ENCODE assay signal across 1 cellular context in the genomic region with DNA sequence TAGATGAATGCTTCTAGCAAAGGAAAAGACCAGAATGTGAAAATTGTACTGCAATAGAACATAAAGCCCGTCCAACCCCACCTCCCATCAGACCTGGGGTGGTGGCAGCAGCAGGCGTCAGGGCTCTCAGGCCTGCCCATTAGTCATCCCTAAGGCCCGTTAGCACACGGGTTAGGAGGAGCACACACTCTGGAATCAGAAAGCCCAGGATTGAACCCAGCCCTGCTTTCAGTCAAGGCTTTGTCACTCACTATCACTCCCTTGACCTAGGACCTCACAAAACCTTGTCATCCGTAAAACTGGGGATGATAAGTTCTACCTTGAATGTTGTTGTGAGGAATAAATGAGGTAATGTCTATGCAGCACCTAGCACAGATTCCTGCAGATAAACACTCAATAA.
TF ChIP-seq lines count a peak whose summit lies in the region.

No MANE protein-coding gene starts in this region.

TF ChIP-seq in WTC11, 78 proteins besides CTCF, POLR2A, EP300 and RAD21 (continued from another document):
- TF ChIP-seq, protein P1, sequence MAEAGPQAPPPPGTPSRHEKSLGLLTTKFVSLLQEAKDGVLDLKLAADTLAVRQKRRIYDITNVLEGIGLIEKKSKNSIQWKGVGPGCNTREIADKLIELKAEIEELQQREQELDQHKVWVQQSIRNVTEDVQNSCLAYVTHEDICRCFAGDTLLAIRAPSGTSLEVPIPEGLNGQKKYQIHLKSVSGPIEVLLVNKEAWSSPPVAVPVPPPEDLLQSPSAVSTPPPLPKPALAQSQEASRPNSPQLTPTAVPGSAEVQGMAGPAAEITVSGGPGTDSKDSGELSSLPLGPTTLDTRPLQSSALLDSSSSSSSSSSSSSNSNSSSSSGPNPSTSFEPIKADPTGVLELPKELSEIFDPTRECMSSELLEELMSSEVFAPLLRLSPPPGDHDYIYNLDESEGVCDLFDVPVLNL (CRISPR knock-in tag; IDR thresholded peaks at IDR 0.05; ENCODE audit: borderline replicate concordance, low read depth) = no peak
